Comparison of ENCODE assay signal across 1 cellular context in genomic region chr17:6640536-6641373, GRCh38.
TF ChIP-seq lines count a peak whose summit lies in the region.

Gene KIAA0753 (minus strand): TSS chr17:6640711. CDS start chr17:6635103, 5,608 bp downstream.
Gene TXNDC17 (plus strand): TSS chr17:6641060. CDS start chr17:6641083, 23 bp downstream.

TF ChIP-seq in HEK293, 187 proteins besides CTCF, POLR2A, EP300 and RAD21 (continued from another document):
- 0 out of 2 replicates have a peak, but pooled peaks have one; percentile 8 for TF ChIP-seq ZSCAN4 (tag by site-specific recombination; IDR thresholded peaks at IDR 0.05)
- no peak for TF ChIP-seq ZNF624 (tag by site-specific recombination; IDR thresholded peaks at IDR 0.05)
- TF ChIP-seq ZBTB26 (tag by site-specific recombination; optimal IDR thresholded peaks at IDR 0.05), result peak; percentile 80
- TF ChIP-seq KLF16 (tag by site-specific recombination; IDR thresholded peaks at IDR 0.05), result peak; percentile 70
- TF ChIP-seq ZNF561 (tag by site-specific recombination; IDR thresholded peaks at IDR 0.05; ENCODE audit: borderline replicate concordance), result no peak; the same call in 1 of the 2 replicates
